Comparison of ENCODE assay signal across 14 cellular contexts in the genomic region with DNA sequence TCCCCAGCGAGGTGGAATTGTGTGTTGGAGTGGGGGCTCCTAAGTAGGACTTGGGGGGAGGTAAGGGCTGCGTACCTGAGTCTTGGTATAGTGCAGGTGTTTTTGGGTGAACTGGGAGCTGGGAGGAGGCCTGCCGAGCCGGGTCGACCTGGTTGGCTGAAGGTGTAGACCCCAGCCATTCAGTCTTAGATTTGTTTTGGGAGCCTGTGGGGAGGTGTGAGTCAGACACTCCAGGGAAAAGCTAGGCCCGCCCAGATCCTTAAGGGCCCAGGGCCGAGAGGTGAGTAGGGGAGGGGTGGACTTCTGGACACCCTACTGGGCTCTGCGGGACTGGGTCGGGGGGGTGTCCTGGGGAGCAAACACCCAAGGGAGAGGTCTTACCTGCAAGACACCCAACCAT. TPM values are rescaled to one million over a fixed set of nuclear protein-coding genes. Genes with fewer than 3 reads are reported as not detected.
A peak's percentile ranks its signal among the peaks of the same experiment; 100 is the strongest.
DNase-seq lines count a peak whose midpoint lies in the region; ATAC-seq and TF ChIP-seq lines count a peak whose summit lies in the region.
"Had no signal": no experiment of that assay in that cellular context is flagged by ENCODE, and none has a peak within 500 bp of the region (broad histone marks: within the 10 kb centered on the region; RNA-seq: fewer than 3 reads in every experiment).

No MANE protein-coding gene starts in this region.

- DNase-seq in stimulated activated naive CD8-positive, alpha-beta T cell treated with anti-CD3 and anti-CD28 coated beads, Interleukin-15, amount 100 ng/mL, for 72 hours: no peak
- no peak for DNase-seq in stimulated activated naive CD8-positive, alpha-beta T cell treated with anti-CD3 and anti-CD28 coated beads, Interleukin-15, Interleukin-2, amounts not matched to agents 100 U/mL and 50 U/mL, for 24 hours
- no peak for DNase-seq in epithelial cell of esophagus (ENCODE audit: low read depth)
- no peak for DNase-seq in mucosa of descending colon
- DNase-seq in sciatic nerve (ENCODE audit: low spot score): no peak
- no peak for DNase-seq in HUDEP-2 (lab: John Stamatoyannopoulos, UW; ENCODE audit: unreplicated experiment in 76 of 76)
- DNase-seq: NCI-H1092; NK-92 treated with Interleukin-12 subunit alpha and Interleukin-12 subunit beta, amount 100 ng/mL, for 24 hours; stimulated activated CD4-positive, alpha-beta T cell treated with anti-CD3 and anti-CD28 coated beads, Interleukin-2, amount 100 ng/mL, for 48 hours; substantia nigra; T1000 had no signal

- no peaks in the 10 kb centered on the region for H3K36me3 ChIP-seq in mucosa of descending colon (ENCODE audit: low read depth)
- H3K36me3 ChIP-seq: gastroesophageal sphincter had no signal

- intact Hi-C loops in mucosa of descending colon (cut with DNase I, micrococcal nuclease) (no loop called here), sciatic nerve (cut with DNase I) (no loop called here)

- no peak for ATAC-seq in stimulated activated naive CD8-positive, alpha-beta T cell treated with anti-CD3 and anti-CD28 coated beads, Interleukin-15, amount 100 ng/mL, for 72 hours
- ATAC-seq in stimulated activated naive CD8-positive, alpha-beta T cell treated with anti-CD3 and anti-CD28 coated beads, Interleukin-15, Interleukin-2, amounts not matched to agents 100 U/mL and 50 U/mL, for 24 hours: no peak
- ATAC-seq in mucosa of descending colon (no peak), GM19351 (IDR thresholded peaks at IDR 0.05; ENCODE audit: unreplicated experiment) (no peak), GM19023 (IDR thresholded peaks at IDR 0.05; ENCODE audit: unreplicated experiment) (no peak), sciatic nerve (no peak)
- ATAC-seq: gastroesophageal sphincter had no signal

- TF ChIP-seq CTCF in epithelial cell of esophagus (IDR thresholded peaks at IDR 0.05; ENCODE audit: insufficient read depth, low read depth, low read length, missing control alignments): no peak
- no peak for TF ChIP-seq CTCF in mucosa of descending colon (IDR thresholded peaks at IDR 0.05)

- H3K4me1 Mint-ChIP-seq in stimulated activated naive CD8-positive, alpha-beta T cell treated with anti-CD3 and anti-CD28 coated beads, Interleukin-15, amount 100 ng/mL, for 72 hours: peaks cover 23% of the 10 kb centered on the region

- H3K4me3 Mint-ChIP-seq in stimulated activated naive CD8-positive, alpha-beta T cell treated with anti-CD3 and anti-CD28 coated beads, Interleukin-15, amount 100 ng/mL, for 72 hours: peak overlapping the region; percentile 3 to 85

- H3K27me3 Mint-ChIP-seq in stimulated activated naive CD8-positive, alpha-beta T cell treated with anti-CD3 and anti-CD28 coated beads, Interleukin-15, amount 100 ng/mL, for 72 hours: no peaks in the 10 kb centered on the region

- H3K9me3 Mint-ChIP-seq in stimulated activated naive CD8-positive, alpha-beta T cell treated with anti-CD3 and anti-CD28 coated beads, Interleukin-15, amount 100 ng/mL, for 72 hours: no peaks in the 10 kb centered on the region

- peaks cover 25% of the 10 kb centered on the region for H3K4me1 ChIP-seq in mucosa of descending colon (ENCODE audit: low read depth)

- no peaks in the 10 kb centered on the region for H3K9me3 ChIP-seq in mucosa of descending colon
- H3K9me3 ChIP-seq: gastroesophageal sphincter had no signal

- H3K4me3 ChIP-seq in epithelial cell of esophagus (ENCODE audit: low read length) (peak overlapping the region; percentile 82), mucosa of descending colon (peak overlapping the region; percentile 63)
- H3K4me3 ChIP-seq: gastroesophageal sphincter had no signal

- peak overlapping the region in 1 of 2 donors; percentile 84 for H3K27ac Mint-ChIP-seq in stimulated activated naive CD8-positive, alpha-beta T cell treated with anti-CD3 and anti-CD28 coated beads, Interleukin-15, amount 100 ng/mL, for 72 hours

RNA-seq across cellular contexts. Expression of gene CRB3, which starts 0.9 kb away (rescaled TPM):
- total RNA-seq in mucosa of descending colon (100 to 1,000 TPM in 1 of 3 donors, 10 to 100 TPM in 2; 49.9 to 139 (median 86.0) TPM), sciatic nerve (not detected)

RNA-seq across cellular contexts. Expression of gene SLC25A23, which starts 5.4 kb away (rescaled TPM):
- total RNA-seq in mucosa of descending colon: 100 to 1,000 TPM; 106 to 181 (median 116) TPM
- 61.9 TPM for total RNA-seq in sciatic nerve

RNA-seq across cellular contexts. Expression of gene DENND1C, which starts 16.6 kb away (rescaled TPM):
- 1 to 10 TPM; 3.8 to 4.7 (median 4.1) TPM for total RNA-seq in mucosa of descending colon
- total RNA-seq in sciatic nerve: 5.5 TPM

RNA-seq across cellular contexts. Expression of gene SLC25A41, which starts 31.4 kb away (rescaled TPM):
- 1 to 10 TPM in 1 of 3 donors, under 1 TPM in 2; 0.32 to 1.4 (median 0.43) TPM for total RNA-seq in mucosa of descending colon
- total RNA-seq in sciatic nerve: 0.27 TPM

RNA-seq across cellular contexts. Expression of gene TUBB4A, which starts 37.1 kb away (rescaled TPM):
- 10 to 100 TPM in 1 of 3 donors, under 1 TPM in 2; 0.26 to 14.6 (median 0.82) TPM for total RNA-seq in mucosa of descending colon
- 47.8 TPM for total RNA-seq in sciatic nerve

Comparison
In these comparisons a context has a peak if more than half of its experiments do, and no peak if none do; other contexts are left out.
1. RNA of gene CRB3, which starts 0.9 kb away (total RNA-seq): 49.9 to 139 TPM in mucosa of descending colon; not detected in sciatic nerve (single experiment); every median in the first group is over 10 times any median in the second.